9 cellular contexts compared by ENCODE assay signal in the genomic region with DNA sequence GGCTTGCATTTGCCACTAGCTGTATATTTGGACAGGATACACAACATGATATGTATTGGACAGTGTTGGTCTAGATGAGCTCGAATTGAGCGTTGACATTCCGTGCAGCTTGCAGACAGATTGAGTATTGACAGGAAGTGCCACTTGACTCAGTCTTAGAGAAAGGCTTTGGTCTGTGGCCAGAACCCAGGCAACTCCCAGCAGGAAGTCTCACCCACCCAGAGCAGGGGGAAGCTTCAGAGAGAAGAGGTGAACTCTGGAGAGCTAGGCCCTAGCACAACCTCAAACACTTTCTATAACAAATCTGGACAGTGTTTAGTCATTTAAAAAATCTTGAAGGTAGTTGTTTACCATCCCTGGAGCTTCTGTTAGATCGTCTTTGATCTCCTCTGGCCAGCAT.
DNase-seq lines count a peak whose midpoint lies in the region; ATAC-seq and TF ChIP-seq lines count a peak whose summit lies in the region.
"Had no signal": no experiment of that assay in that cellular context is flagged by ENCODE, and none has a peak within 500 bp of the region (broad histone marks: within the 10 kb centered on the region; RNA-seq: fewer than 3 reads in every experiment).

No MANE protein-coding gene starts in this region.

- H3K4ac ChIP-seq in trophoblast cell (ENCODE audit: low read depth, low read length) = no peak overlapping the region

- intact Hi-C loops in body of pancreas (cut with DNase I) = no loop called here

- no peak overlapping the region for H4K91ac ChIP-seq in trophoblast cell (ENCODE audit: low read depth, low read length)

- TF ChIP-seq POLR2A in body of pancreas (IDR thresholded peaks at IDR 0.05) = no peak

- H4K8ac ChIP-seq in trophoblast cell (ENCODE audit: low read depth, low read length) = no peak overlapping the region

- H2AK5ac ChIP-seq in trophoblast cell (ENCODE audit: low read length) = no peak overlapping the region

- H3K14ac ChIP-seq in trophoblast cell (ENCODE audit: low read length) = no peak overlapping the region

- H3K36me3 ChIP-seq in trophoblast cell (ENCODE audit: control insufficient read depth in 1 of 2, insufficient read depth in 2 of 2, low read length in 2 of 2) (no peaks in the 10 kb centered on the region), body of pancreas (replicated peaks in 1 of 2; ENCODE audit: insufficient read depth in 1 of 2, low read depth in 2 of 2) (no peaks in the 10 kb centered on the region)

- no peak overlapping the region for H3K4me3 ChIP-seq in trophoblast cell (ENCODE audit: low read depth, low read length)
- H3K4me3 ChIP-seq in body of pancreas = no peak overlapping the region

- no CpG with 5 or more reads among the region's 4 CpGs for WGBS in trophoblast cell (ENCODE audit: extremely low coverage, insufficient coverage, insufficient read length)
- WGBS in body of pancreas, 2 donors = 55 to 60% methylated on average over 4 of the region's 4 CpGs

- no peak overlapping the region for H3K4me2 ChIP-seq in trophoblast cell (ENCODE audit: low read length)

- no peak overlapping the region for H3K18ac ChIP-seq in trophoblast cell (ENCODE audit: low read length)

- H3K4me1 ChIP-seq in trophoblast cell (ENCODE audit: control insufficient read depth in 1 of 2, insufficient read depth in 2 of 2, low read length in 2 of 2) = peaks cover 5 to 12% of the 10 kb centered on the region in 2 experiments
- H3K4me1 ChIP-seq in body of pancreas = no peaks in the 10 kb centered on the region

- H2BK120ac ChIP-seq in trophoblast cell (ENCODE audit: insufficient read depth, low read length, poor library complexity) = no peak overlapping the region

- peaks cover 2% of the 10 kb centered on the region for H3K79me2 ChIP-seq in trophoblast cell (ENCODE audit: control insufficient read depth, insufficient read depth, low read length, poor library complexity)

- H2BK12ac ChIP-seq in trophoblast cell (ENCODE audit: low read length) = peak overlapping the region; percentile 74

- no peak overlapping the region for H2AFZ ChIP-seq in trophoblast cell (ENCODE audit: insufficient read depth, low read length, poor library complexity)

- DNase-seq in NCI-H69 (lab: John Stamatoyannopoulos, UW) = peak; percentile 53
- peak; percentile 22 to 27 for DNase-seq in activated T-helper 1 cell treated with anti-CD3 and anti-CD28 coated beads, Interleukin-2, amount 50 U/mL, for 16 hours (ENCODE audit: low read depth in 1 of 2, low spot score in 1 of 2)
- DNase-seq in trophoblast cell = no peak
- no peak for DNase-seq in body of pancreas
- no peak for DNase-seq in mesenteric fat pad (ENCODE audit: low spot score)
- DNase-seq in SW480 (ENCODE audit: low spot score) = no peak

- no peak overlapping the region for H2BK5ac ChIP-seq in trophoblast cell (ENCODE audit: low read depth, low read length, poor library complexity)

- ATAC-seq in GM18907 (IDR thresholded peaks at IDR 0.05; ENCODE audit: unreplicated experiment) (peak; percentile 87), HG02938 (IDR thresholded peaks at IDR 0.05; ENCODE audit: unreplicated experiment) (peak; percentile 83), body of pancreas (no peak)
- ATAC-seq: Panc1 had no signal

- no peak overlapping the region for H3K27ac ChIP-seq in trophoblast cell (ENCODE audit: low read depth, low read length)
- no peak overlapping the region for H3K27ac ChIP-seq in body of pancreas

- H3K9ac ChIP-seq in trophoblast cell (ENCODE audit: low read length) = no peak overlapping the region

- no peak overlapping the region for H4K12ac ChIP-seq in trophoblast cell (ENCODE audit: low read depth, low read length)

- H3K9me3 ChIP-seq in trophoblast cell (ENCODE audit: insufficient read depth, low read depth, low read length) (peaks cover 2% of the 10 kb centered on the region), body of pancreas (no peaks in the 10 kb centered on the region)

- no peak for TF ChIP-seq CTCF in body of pancreas (IDR thresholded peaks at IDR 0.05)

- no peak overlapping the region for H3K23ac ChIP-seq in trophoblast cell (ENCODE audit: low read length)

- H3K79me1 ChIP-seq in trophoblast cell (ENCODE audit: low read length) = peaks cover 9% of the 10 kb centered on the region

- H3K27me3 ChIP-seq in trophoblast cell (ENCODE audit: insufficient read depth, low read length) = no peaks in the 10 kb centered on the region
- H3K27me3 ChIP-seq in body of pancreas = no peaks in the 10 kb centered on the region

Comparison
In these comparisons a context has a peak if more than half of its experiments do, and no peak if none do; other contexts are left out.
1. DNase-seq: peak in NCI-H69 (single experiment) and activated T-helper 1 cell treated with anti-CD3 and anti-CD28 coated beads, Interleukin-2, amount 50 U/mL, for 16 hours (2 of 2); none in trophoblast cell (0 of 2), body of pancreas (0 of 4), mesenteric fat pad (single experiment) and SW480 (single experiment).